Comparison of ENCODE assay signal across 24 cellular contexts in the genomic region with DNA sequence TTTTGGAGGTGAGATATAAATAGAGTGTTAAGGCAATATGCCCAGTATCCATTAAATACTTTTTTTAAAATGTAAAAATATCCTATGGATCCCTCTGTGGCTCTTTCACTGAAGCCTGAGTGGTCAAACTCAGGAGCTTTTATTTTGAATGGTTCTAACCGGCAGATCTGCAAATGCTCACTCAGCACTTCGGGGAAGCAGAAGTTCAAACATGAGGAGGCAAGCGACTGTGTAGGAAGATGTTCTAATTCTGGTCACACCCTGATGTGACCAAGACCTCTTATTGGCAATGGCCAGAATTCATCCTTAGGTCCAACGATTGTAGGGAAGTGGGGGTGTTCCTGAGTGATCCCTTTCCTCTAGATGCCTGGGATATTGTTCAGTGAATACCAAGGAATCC.
DNase-seq lines count a peak whose midpoint lies in the region; ATAC-seq, FAIRE-seq and TF ChIP-seq lines count a peak whose summit lies in the region.
"Had no signal": no experiment of that assay in that cellular context is flagged by ENCODE, and none has a peak within 500 bp of the region (broad histone marks: within the 10 kb centered on the region; RNA-seq: fewer than 3 reads in every experiment).

No MANE protein-coding gene starts in this region.

- H3K4me2 ChIP-seq in IMR-90 (ENCODE audit: low read depth, low read length) (no peak overlapping the region), H1 (ENCODE audit: insufficient read depth in 1 of 2, low read depth in 2 of 2, low read length in 2 of 2) (no peak overlapping the region), trophoblast cell (ENCODE audit: low read length) (no peak overlapping the region)

- no peak overlapping the region for H3K56ac ChIP-seq in IMR-90 (ENCODE audit: extremely low read depth, insufficient read depth, low read length)
- H3K56ac ChIP-seq in H1 (replicated peaks; ENCODE audit: insufficient read length, low read depth, low read length): no peak overlapping the region

- H3K27ac ChIP-seq in IMR-90 (ENCODE audit: insufficient read depth, low read length): no peak overlapping the region
- H3K27ac ChIP-seq in H1 (ENCODE audit: low read depth, low read length): no peak overlapping the region
- no peak overlapping the region for H3K27ac ChIP-seq in trophoblast cell (ENCODE audit: low read depth, low read length)
- H3K27ac ChIP-seq: epithelial cell of prostate, sigmoid colon had no signal

- H3K4me3 ChIP-seq in IMR-90 (ENCODE audit: insufficient read depth, low read depth, low read length): no peak overlapping the region
- H3K4me3 ChIP-seq in H1 (ENCODE audit: extremely low read depth in 1 of 4, insufficient read depth in 2 of 4, low read depth in 3 of 4, low read length in 4 of 4): no peak overlapping the region
- H3K4me3 ChIP-seq in trophoblast cell (ENCODE audit: low read depth, low read length): no peak overlapping the region
- H3K4me3 ChIP-seq: sigmoid colon had no signal

- H3K14ac ChIP-seq in IMR-90 (replicated peaks; ENCODE audit: low read depth, low read length) (no peak overlapping the region), H1 (ENCODE audit: insufficient read length) (no peak overlapping the region), trophoblast cell (ENCODE audit: low read length) (no peak overlapping the region)

- no peak overlapping the region for H2AK9ac ChIP-seq in IMR-90 (replicated peaks; ENCODE audit: low read depth, low read length, poor library complexity)

- H2BK15ac ChIP-seq in IMR-90 (ENCODE audit: low read depth, low read length) (no peak overlapping the region), H1 (ENCODE audit: low read length) (no peak overlapping the region)

- BruUV-seq in IMR-90 (replicated peaks; lab: Mats Ljungman, UMichigan): no TSS peak

- H4K12ac ChIP-seq in trophoblast cell (ENCODE audit: low read depth, low read length): no peak overlapping the region

- no peak overlapping the region for H2BK20ac ChIP-seq in IMR-90 (ENCODE audit: low read depth, low read length)
- no peak overlapping the region for H2BK20ac ChIP-seq in H1 (ENCODE audit: low read length)

- H3K36me3 ChIP-seq in IMR-90 (ENCODE audit: control insufficient read depth, insufficient read depth, low read length) (no peaks in the 10 kb centered on the region), H1 (ENCODE audit: control insufficient read depth in 2 of 4, insufficient read depth in 4 of 4, low read length in 3 of 4) (no peaks in the 10 kb centered on the region), trophoblast cell (ENCODE audit: control insufficient read depth in 1 of 2, insufficient read depth in 2 of 2, low read length in 2 of 2) (no peaks in the 10 kb centered on the region)
- H3K36me3 ChIP-seq: sigmoid colon had no signal

- no peak overlapping the region for H2BK12ac ChIP-seq in H1 (ENCODE audit: low read depth, low read length)
- H2BK12ac ChIP-seq in trophoblast cell (ENCODE audit: low read length): no peak overlapping the region

- H3K79me2 ChIP-seq in H1 (ENCODE audit: control insufficient read depth in 1 of 2, insufficient read depth in 2 of 2, low read length in 2 of 2) (no peaks in the 10 kb centered on the region), trophoblast cell (ENCODE audit: control insufficient read depth, insufficient read depth, low read length, poor library complexity) (no peaks in the 10 kb centered on the region)

- H3K9me1 ChIP-seq in IMR-90 (ENCODE audit: insufficient read depth, low read length): no peaks in the 10 kb centered on the region

- H4K8ac ChIP-seq in IMR-90 (ENCODE audit: low read depth in 2 of 2, low read length in 2 of 2): no peak overlapping the region
- no peak overlapping the region for H4K8ac ChIP-seq in H1 (ENCODE audit: extremely low read depth, insufficient read depth, low read length)
- no peak overlapping the region for H4K8ac ChIP-seq in trophoblast cell (ENCODE audit: low read depth, low read length)

- POLR2A ChIA-PET in IMR-90 (lab: Charles Lee; ENCODE audit: unreplicated experiment): interaction anchor here (0.6 kb wide), 1 partner anchor 13 kb away, joined by 6 read pairs; no protein-coding TSS in a partner anchor
- POLR2A ChIA-PET in H1 (lab: Charles Lee; ENCODE audit: partially characterized antibody): no interaction called here

- no peak for FAIRE-seq in H1 (lab: Jason Lieb, UNC)

- DNase-seq in IMR-90 (no peak), NOMO-1 treated with dmso at 0.1 percent for 144 hours (lab: John Stamatoyannopoulos, UW; ENCODE audit: unreplicated experiment) (peak; percentile 14), H1 (ENCODE audit: low read depth in 1 of 2, low spot score in 2 of 2) (no peak), trophoblast cell (no peak), NCI-H2107 (lab: John Stamatoyannopoulos, UW) (no peak), HuH-7 (ENCODE audit: low spot score) (no peak), NCI-H446 (lab: John Stamatoyannopoulos, UW) (no peak)
- DNase-seq: activated CD4-positive, alpha-beta T cell treated with anti-CD3 and anti-CD28 coated beads, Interleukin-2, amount 50 U/mL, for 48 hours; activated CD4-positive, CD25-positive, alpha-beta regulatory T cell; activated CD8-positive, alpha-beta memory T cell treated with anti-CD3 and anti-CD28 coated beads, Interleukin-2, amount 50 U/mL, for 48 hours; activated naive CD4-positive, alpha-beta T cell treated with anti-CD3 and anti-CD28 coated beads, Interleukin-2, amount 50 U/mL, for 16 hours; amniotic stem cell; C1 segment of cervical spinal cord; DND-41; effector CD8-positive, alpha-beta T cell; HFFc6; NCI-H2029 treated with DMSO at 0.1 percent for 48 hours; NCI-H345; NCI-H82; OCI-M1; sigmoid colon; stimulated activated naive B cell treated with anti-CD40 and anti-IgM and Interleukin-4, amounts not matched to agents 10 μg/mL and 1 μg/mL and 100 μg/mL, for 72 hours had no signal

- H3K9me3 ChIP-seq in IMR-90 (ENCODE audit: control insufficient read depth, insufficient read depth, low read length): no peaks in the 10 kb centered on the region
- no peaks in the 10 kb centered on the region for H3K9me3 ChIP-seq in H1 (ENCODE audit: insufficient read depth in 2 of 2, low read depth in 1 of 2, low read length in 1 of 2)
- no peaks in the 10 kb centered on the region for H3K9me3 ChIP-seq in trophoblast cell (ENCODE audit: insufficient read depth, low read depth, low read length)

- dilution Hi-C loops in IMR-90 (cut with HindIII; ENCODE audit: low sequenced_read_pairs, unreplicated experiment): no loop called here

- WGBS in IMR-90 (ENCODE audit: extremely low coverage in 2 of 2, insufficient read length in 1 of 2), 2 experiments: no CpG with 5 or more reads among the region's 4 CpGs
- WGBS in H1 (ENCODE audit: extremely low coverage in 1 of 2, insufficient coverage in 1 of 2, insufficient read length in 1 of 2, insufficient replicate concordance in 2 of 2, low coverage in 1 of 2, low lambda C conversion rate in 2 of 2, missing lambda C conversion rate in 1 of 2), 2 experiments: 73% methylated on average over 4 of the region's 4 CpGs; no CpG with 5 or more reads in 1 of the 2 experiments
- no CpG with 5 or more reads among the region's 4 CpGs for WGBS in trophoblast cell (ENCODE audit: extremely low coverage, insufficient coverage, insufficient read length)

- peaks cover 8% of the 10 kb centered on the region for H3K27me3 ChIP-seq in IMR-90 (ENCODE audit: control insufficient read depth, insufficient read depth, low read length)
- H3K27me3 ChIP-seq in H1 (replicated peaks in 1 of 4; ENCODE audit: control insufficient read depth in 3 of 4, extremely low read depth in 1 of 4, insufficient read depth in 3 of 4, low read length in 3 of 4): no peaks in the 10 kb centered on the region
- no peaks in the 10 kb centered on the region for H3K27me3 ChIP-seq in trophoblast cell (ENCODE audit: insufficient read depth, low read length)
- H3K27me3 ChIP-seq: sigmoid colon had no signal

- no peak overlapping the region for H2BK5ac ChIP-seq in IMR-90 (ENCODE audit: low read depth, low read length, poor library complexity, severe bottlenecking)
- no peak overlapping the region for H2BK5ac ChIP-seq in H1 (ENCODE audit: low read depth, low read length)
- H2BK5ac ChIP-seq in trophoblast cell (ENCODE audit: low read depth, low read length, poor library complexity): no peak overlapping the region

- H2BK120ac ChIP-seq in IMR-90 (ENCODE audit: low read depth, low read length): no peak overlapping the region
- H2BK120ac ChIP-seq in H1 (replicated peaks; ENCODE audit: low read depth, low read length): no peak overlapping the region
- H2BK120ac ChIP-seq in trophoblast cell (ENCODE audit: insufficient read depth, low read length, poor library complexity): no peak overlapping the region

- H4K20me1 ChIP-seq in IMR-90 (ENCODE audit: insufficient read depth, low read length): no peaks in the 10 kb centered on the region
- H4K20me1 ChIP-seq in H1 (replicated peaks in 1 of 2; ENCODE audit: control insufficient read depth in 1 of 2, insufficient read depth in 2 of 2, low read length in 2 of 2): no peaks in the 10 kb centered on the region

- H4K5ac ChIP-seq in IMR-90 (ENCODE audit: low read depth, low read length) (no peak overlapping the region), H1 (ENCODE audit: insufficient read length, low read depth, low read length) (no peak overlapping the region)

- no peak for TF ChIP-seq EP300 in H1 (IDR thresholded peaks at IDR 0.05; ENCODE audit: borderline replicate concordance in 1 of 2, low read depth in 2 of 2, low read length in 2 of 2)

- in situ Hi-C loops in IMR-90 (cut with MboI; ENCODE audit: low sequenced_read_pairs): no loop called here

- ATAC-seq in IMR-90 (ENCODE audit: low read depth): no peak
- ATAC-seq: activated T-helper 17 cell treated with anti-CD3 and anti-CD28 coated beads, Interleukin-2, amount 50 U/mL, for 72 hours; stimulated activated naive B cell treated with anti-CD40 and anti-IgM and Interleukin-4, amounts not matched to agents 10 μg/mL and 1 μg/mL and 100 μg/mL, for 72 hours had no signal

- CTCF ChIA-PET in IMR-90 (lab: Yijun Ruan, JAX) (no interaction called here), H1 (lab: Charles Lee; ENCODE audit: partially characterized antibody) (interaction anchor here (0.9 kb wide), 1 partner anchor 121 kb away, joined by 3 read pairs; no protein-coding TSS in a partner anchor)

- TF ChIP-seq RAD21 in IMR-90 (IDR thresholded peaks at IDR 0.05; ENCODE audit: low read length) (no peak), H1 (IDR thresholded peaks at IDR 0.05 in 1 of 2, conservative IDR thresholded peaks at IDR 0.05 in 1 of 2; ENCODE audit: low read depth in 2 of 2, low read length in 2 of 2) (no peak)

- no peak overlapping the region for H3K18ac ChIP-seq in IMR-90 (ENCODE audit: low read depth, low read length)
- no peak overlapping the region for H3K18ac ChIP-seq in H1 (ENCODE audit: extremely low read depth, low read length)
- no peak overlapping the region for H3K18ac ChIP-seq in trophoblast cell (ENCODE audit: low read length)

- H3K4ac ChIP-seq in IMR-90 (ENCODE audit: low read depth, low read length) (no peak overlapping the region), H1 (replicated peaks; ENCODE audit: insufficient read length, low read depth, low read length) (no peak overlapping the region), trophoblast cell (ENCODE audit: low read depth, low read length) (no peak overlapping the region)

- H4K91ac ChIP-seq in IMR-90 (ENCODE audit: insufficient read depth, low read depth, low read length): no peak overlapping the region
- H4K91ac ChIP-seq in H1 (replicated peaks; ENCODE audit: insufficient read length, low read length): no peak overlapping the region
- no peak overlapping the region for H4K91ac ChIP-seq in trophoblast cell (ENCODE audit: low read depth, low read length)

- no peak overlapping the region for H2AFZ ChIP-seq in IMR-90 (replicated peaks; ENCODE audit: low read length, poor library complexity)
- no peak overlapping the region; the same call in 1 of the 2 replicates for H2AFZ ChIP-seq in H1 (ENCODE audit: low read length)
- H2AFZ ChIP-seq in trophoblast cell (ENCODE audit: insufficient read depth, low read length, poor library complexity): no peak overlapping the region

- intact Hi-C loops in IMR-90 (cut with micrococcal nuclease): no loop called here

- H2AK5ac ChIP-seq in IMR-90 (ENCODE audit: low read depth, low read length) (no peak overlapping the region), H1 (ENCODE audit: low read depth, low read length) (no peak overlapping the region), trophoblast cell (ENCODE audit: low read length) (no peak overlapping the region)

- TF ChIP-seq POLR2A in IMR-90 (IDR thresholded peaks at IDR 0.05; ENCODE audit: low read depth, low read length) (no peak), H1 (IDR thresholded peaks at IDR 0.05; ENCODE audit: control extremely low read depth in 1 of 2, low read depth in 2 of 2, low read length in 2 of 2) (no peak)

- no peak for TF ChIP-seq CTCF in IMR-90 (conservative IDR thresholded peaks at IDR 0.05; ENCODE audit: low read depth, low read length)
- no peak for TF ChIP-seq CTCF in H1 (IDR thresholded peaks at IDR 0.05; ENCODE audit: control extremely low read depth in 1 of 3, insufficient read depth in 1 of 3, low read depth in 1 of 3, low read length in 3 of 3)

- H3K23ac ChIP-seq in IMR-90 (ENCODE audit: low read depth, low read length): no peak overlapping the region
- no peak overlapping the region for H3K23ac ChIP-seq in H1 (ENCODE audit: insufficient read length)
- H3K23ac ChIP-seq in trophoblast cell (ENCODE audit: low read length): peak overlapping the region; percentile 96

- no peaks in the 10 kb centered on the region for H3K4me1 ChIP-seq in IMR-90 (ENCODE audit: control insufficient read depth, insufficient read depth, low read length)
- no peaks in the 10 kb centered on the region for H3K4me1 ChIP-seq in H1 (replicated peaks in 1 of 4; ENCODE audit: control insufficient read depth in 3 of 4, insufficient read depth in 4 of 4, low read length in 3 of 4)
- H3K4me1 ChIP-seq in trophoblast cell (ENCODE audit: control insufficient read depth in 1 of 2, insufficient read depth in 2 of 2, low read length in 2 of 2): no peaks in the 10 kb centered on the region

- no peak overlapping the region for H3K9ac ChIP-seq in IMR-90 (ENCODE audit: low read depth, low read length)
- H3K9ac ChIP-seq in H1 (replicated peaks in 1 of 4; ENCODE audit: extremely low read depth in 1 of 4, low read depth in 3 of 4, low read length in 3 of 4): no peak overlapping the region
- no peak overlapping the region for H3K9ac ChIP-seq in trophoblast cell (ENCODE audit: low read length)

- no peaks in the 10 kb centered on the region for H3K23me2 ChIP-seq in H1 (ENCODE audit: low read depth, low read length)

- H3K79me1 ChIP-seq in IMR-90 (ENCODE audit: low read depth in 1 of 2, low read length in 2 of 2): no peaks in the 10 kb centered on the region
- no peaks in the 10 kb centered on the region for H3K79me1 ChIP-seq in H1 (ENCODE audit: low read depth, low read length)
- no peaks in the 10 kb centered on the region for H3K79me1 ChIP-seq in trophoblast cell (ENCODE audit: low read length)
